ENCODE assay signal across 28 cellular contexts in the genomic region with DNA sequence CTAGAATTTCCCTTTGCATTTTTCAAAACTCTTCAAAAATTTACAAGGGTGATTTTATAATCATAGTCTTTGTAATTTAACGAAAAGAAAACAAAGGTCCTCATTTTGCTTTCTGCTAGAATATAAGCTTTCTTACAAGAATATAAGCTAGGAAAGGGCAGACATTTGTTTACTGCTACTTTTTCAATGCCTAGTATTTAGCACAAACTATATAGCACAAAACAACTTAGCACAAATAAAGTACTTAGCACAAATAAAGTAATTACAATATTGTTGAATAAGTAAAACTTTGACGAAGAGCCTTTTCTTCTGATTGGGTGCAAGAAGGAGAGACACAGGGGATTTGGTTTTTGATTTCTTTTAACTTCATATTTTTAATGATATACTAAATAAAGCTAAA.
"Had no signal": no experiment of that assay in that cellular context is flagged by ENCODE, and none has a peak within 500 bp of the region (broad histone marks: within the 10 kb centered on the region; RNA-seq: fewer than 3 reads in every experiment).

No MANE protein-coding gene starts in this region.

- H3K9me3 ChIP-seq: colonic mucosa, esophagus muscularis mucosa, esophagus squamous epithelium, gastrocnemius medialis, gastroesophageal sphincter, heart left ventricle had no signal

- FAIRE-seq: colon, endothelial cell of umbilical vein, frontal cortex had no signal

- H3K27ac ChIP-seq: colonic mucosa, coronary artery, epithelial cell of prostate, esophagus muscularis mucosa, esophagus squamous epithelium, foreskin keratinocyte, gastrocnemius medialis, gastroesophageal sphincter, heart left ventricle, heart right ventricle, hepatocyte had no signal

- H3K36me3 ChIP-seq: colonic mucosa, esophagus muscularis mucosa, esophagus squamous epithelium, gastrocnemius medialis, gastroesophageal sphincter, heart left ventricle, heart right ventricle had no signal

- H3K4me2 ChIP-seq: hepatocyte had no signal

- H2AFZ ChIP-seq: hepatocyte had no signal

- H3K79me2 ChIP-seq: hepatocyte had no signal

- H3K4me1 ChIP-seq: colonic mucosa, esophagus muscularis mucosa, esophagus squamous epithelium, foreskin keratinocyte, gastrocnemius medialis, gastroesophageal sphincter, heart left ventricle had no signal

- H3K27me3 ChIP-seq: colonic mucosa, dorsolateral prefrontal cortex, gastrocnemius medialis, hepatocyte had no signal

- ATAC-seq: effector memory CD8-positive, alpha-beta T cell; esophagus mucosa; foreskin keratinocyte; gastrocnemius medialis; gastroesophageal sphincter; heart left ventricle; heart right ventricle had no signal

- DNase-seq: colonic mucosa; cortex of kidney; dermis blood vessel endothelial cell; dorsolateral prefrontal cortex; effector CD4-positive, alpha-beta T cell; effector CD8-positive, alpha-beta T cell; effector memory CD4-positive, alpha-beta T cell; effector memory CD8-positive, alpha-beta T cell; endodermal cell; erythroblast; esophagus squamous epithelium; foreskin fibroblast; foreskin keratinocyte; foreskin melanocyte; gastrocnemius medialis; glutamatergic neuron; head of caudate nucleus; heart left ventricle; heart right ventricle had no signal

- H3K4me3 ChIP-seq: colonic mucosa, coronary artery, dorsolateral prefrontal cortex, esophagus muscularis mucosa, esophagus squamous epithelium, gastrocnemius medialis, gastroesophageal sphincter, heart left ventricle, heart right ventricle, hepatocyte had no signal
